ENCODE assay signal across 2 cellular contexts in the genomic region with DNA sequence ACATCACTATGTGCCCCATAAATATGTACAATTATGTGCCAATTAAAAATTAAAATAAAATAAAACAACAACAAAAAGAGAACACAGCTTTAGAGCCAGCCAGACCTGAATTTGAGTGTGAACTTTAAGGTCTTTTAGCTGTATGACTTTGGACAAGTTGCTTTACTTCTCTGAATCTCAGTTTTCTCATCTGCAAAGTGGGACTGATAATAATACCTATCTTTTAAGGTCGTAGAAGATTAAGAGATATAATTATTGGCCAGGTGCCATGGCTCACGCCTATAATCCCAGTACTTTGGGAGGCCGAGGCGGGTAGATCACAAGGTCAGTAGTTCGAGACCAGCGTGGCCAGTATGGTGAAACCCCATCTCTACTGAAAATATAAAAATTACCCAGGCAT.
TF ChIP-seq lines count a peak whose summit lies in the region.

No MANE protein-coding gene starts in this region.

TF ChIP-seq in A549, 52 proteins besides CTCF, POLR2A, EP300 and RAD21:
- TF ChIP-seq CHD4 (IDR thresholded peaks at IDR 0.05; ENCODE audit: borderline replicate concordance) (peak; percentile 35; the same call in 1 of the 2 replicates), HOXB5 (CRISPR knock-in tag; IDR thresholded peaks at IDR 0.05) (no peak), KDM1A (IDR thresholded peaks at IDR 0.05; ENCODE audit: low read depth) (0 out of 2 replicates have a peak, but pooled peaks have one; percentile 59), CBX8 (IDR thresholded peaks at IDR 0.05) (no peak)

TF ChIP-seq in K562, 482 proteins besides CTCF, POLR2A, EP300 and RAD21:
- no peak for TF ChIP-seq HNRNPK (IDR thresholded peaks at IDR 0.05; ENCODE audit: low read depth, low read length, poor library complexity, severe bottlenecking)
- TF ChIP-seq FOXK1 (CRISPR knock-in tag; IDR thresholded peaks at IDR 0.05; ENCODE audit: borderline replicate concordance), result no peak
- TF ChIP-seq BCOR (IDR thresholded peaks at IDR 0.05), result peak; percentile 88
- TF ChIP-seq CBX3 (IDR thresholded peaks at IDR 0.05; ENCODE audit: borderline replicate concordance in 1 of 2, low read length in 2 of 2), result 0 out of 3 replicates have a peak, but pooled peaks of 1 of the 2 experiments have one; percentile 14
- TF ChIP-seq KDM1A (IDR thresholded peaks at IDR 0.05), result peak; percentile 50 to 69; a peak in 3 of 4 replicates
- TF ChIP-seq REST (CRISPR knock-in tag; IDR thresholded peaks at IDR 0.05; ENCODE audit: low read depth), result no peak
- TF ChIP-seq ZNF740 (CRISPR knock-in tag; IDR thresholded peaks at IDR 0.05), result no peak
- TF ChIP-seq ZNF740 (tag; IDR thresholded peaks at IDR 0.05), result no peak
- peak; percentile 78 for TF ChIP-seq NFIC (IDR thresholded peaks at IDR 0.05)
- TF ChIP-seq RCOR1 (IDR thresholded peaks at IDR 0.05; ENCODE audit: borderline replicate concordance in 1 of 2, low read depth in 2 of 2, low read length in 2 of 2), result 0 out of 4 replicates have a peak, but pooled peaks of 1 of the 2 experiments have one; percentile 11
- TF ChIP-seq XRCC5 (IDR thresholded peaks at IDR 0.05; ENCODE audit: low read depth, low read length), result no peak
- peak; percentile 86 for TF ChIP-seq ADNP (tag; IDR thresholded peaks at IDR 0.05)
- TF ChIP-seq RBM25 (IDR thresholded peaks at IDR 0.05; ENCODE audit: low read depth, low read length, severe bottlenecking), result peak; percentile 94
